23 cellular contexts compared by ENCODE assay signal in the genomic region with DNA sequence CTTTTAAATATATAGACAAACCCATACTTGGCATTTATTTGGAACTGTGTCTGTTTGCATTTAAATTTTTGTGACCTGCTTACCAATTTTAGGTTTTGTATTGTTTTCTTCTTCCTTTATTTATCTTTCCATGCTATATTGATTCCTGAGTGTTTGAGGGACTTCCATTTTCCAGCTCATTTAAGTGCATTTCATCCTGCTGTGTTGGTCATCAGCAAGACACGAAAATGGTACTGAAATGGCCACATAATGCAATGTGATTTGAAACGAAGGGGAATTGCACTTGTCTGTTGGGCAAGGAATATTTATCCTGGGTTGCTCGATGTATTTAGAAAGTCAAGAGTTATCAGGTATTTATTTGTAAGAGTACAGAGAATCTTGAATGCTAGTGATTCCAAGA.
DNase-seq lines count a peak whose midpoint lies in the region; ATAC-seq, FAIRE-seq and TF ChIP-seq lines count a peak whose summit lies in the region.
"Had no signal": no experiment of that assay in that cellular context is flagged by ENCODE, and none has a peak within 500 bp of the region (broad histone marks: within the 10 kb centered on the region; RNA-seq: fewer than 3 reads in every experiment).

No MANE protein-coding gene starts in this region.

- no peaks in the 10 kb centered on the region for H3F3A ChIP-seq in neural cell (ENCODE audit: insufficient read depth, low read length, poor library complexity, severe bottlenecking)

- H3K36me3 ChIP-seq in neural cell (ENCODE audit: insufficient read depth, low read length), result no peaks in the 10 kb centered on the region
- H3K36me3 ChIP-seq: BLaER1 had no signal

- intact Hi-C loops in activated CD8-positive, alpha-beta T cell treated with anti-CD3 and anti-CD28 coated beads for 36 hours (cut with micrococcal nuclease), result no loop called here

- no peak overlapping the region for H3K27ac ChIP-seq in neural cell (ENCODE audit: low read length)
- H3K27ac ChIP-seq: 22Rv1, BLaER1, C4-2B had no signal

- no peak overlapping the region for H3K4me2 ChIP-seq in neural cell (ENCODE audit: low read length)
- H3K4me2 ChIP-seq: BLaER1, GM23338 had no signal

- POLR2A ChIA-PET in activated CD8-positive, alpha-beta T cell treated with anti-CD3 and anti-CD28 coated beads for 36 hours (lab: Charles Lee), result no interaction called here

- H3K27me3 Mint-ChIP-seq in activated CD8-positive, alpha-beta T cell treated with anti-CD3 and anti-CD28 coated beads for 36 hours, result no peaks in the 10 kb centered on the region
- H3K27me3 Mint-ChIP-seq: B cell; CD4-positive, CD25-positive, alpha-beta regulatory T cell had no signal

- CTCF ChIA-PET in activated CD8-positive, alpha-beta T cell treated with anti-CD3 and anti-CD28 coated beads for 36 hours (lab: Charles Lee), result no interaction called here

- ATAC-seq in activated CD8-positive, alpha-beta T cell treated with anti-CD3 and anti-CD28 coated beads for 36 hours, result no peak
- ATAC-seq: CD8-positive, alpha-beta T cell; GM23338; HCT116 had no signal

- no peak overlapping the region for H3K4me3 ChIP-seq in neural cell (ENCODE audit: low read length)
- H3K4me3 ChIP-seq: BLaER1, GM23338 had no signal

- no peaks in the 10 kb centered on the region for H3K9me3 Mint-ChIP-seq in activated CD8-positive, alpha-beta T cell treated with anti-CD3 and anti-CD28 coated beads for 36 hours
- H3K9me3 Mint-ChIP-seq: CD8-positive, alpha-beta T cell; GM23338 had no signal

- TF ChIP-seq CTCF in neural cell (IDR thresholded peaks at IDR 0.05; ENCODE audit: poor library complexity, severe bottlenecking), result no peak
- TF ChIP-seq CTCF in activated CD8-positive, alpha-beta T cell treated with anti-CD3 and anti-CD28 coated beads for 36 hours (IDR thresholded peaks at IDR 0.05), result no peak

- no peak overlapping the region for H3K4me3 Mint-ChIP-seq in activated CD8-positive, alpha-beta T cell treated with anti-CD3 and anti-CD28 coated beads for 36 hours
- H3K4me3 Mint-ChIP-seq: B cell; CD4-positive, CD25-positive, alpha-beta regulatory T cell; CD8-positive, alpha-beta T cell; GM23338; H9 had no signal

- no peak for TF ChIP-seq EP300 in neural cell (conservative IDR thresholded peaks at IDR 0.05; ENCODE audit: poor library complexity, severe bottlenecking)

- H3K9ac ChIP-seq in neural cell (ENCODE audit: low read length), result no peak overlapping the region
- H3K9ac ChIP-seq: BLaER1 had no signal

- no peaks in the 10 kb centered on the region for H3K27me3 ChIP-seq in neural cell (ENCODE audit: insufficient read depth, low read depth, low read length)
- H3K27me3 ChIP-seq: BLaER1 had no signal

- no peaks in the 10 kb centered on the region for H3K9me3 ChIP-seq in neural cell (ENCODE audit: low read length)
- H3K9me3 ChIP-seq: BLaER1, Caco-2 had no signal

- H3K79me2 ChIP-seq in neural cell (replicated peaks; ENCODE audit: insufficient read depth, low read length), result no peaks in the 10 kb centered on the region

- FAIRE-seq in HTR-8/SVneo (lab: Jason Lieb, UNC), result peak; percentile 38
- FAIRE-seq: A204.1, GM12891, GM18507 had no signal

- H3K9me2 ChIP-seq in neural cell (ENCODE audit: insufficient read depth, low read length), result no peaks in the 10 kb centered on the region

- no peaks in the 10 kb centered on the region for H3K36me3 Mint-ChIP-seq in activated CD8-positive, alpha-beta T cell treated with anti-CD3 and anti-CD28 coated beads for 36 hours (ENCODE audit: low read depth)
- H3K36me3 Mint-ChIP-seq: CD4-positive, CD25-positive, alpha-beta regulatory T cell; CD8-positive, alpha-beta T cell had no signal

- H3K4me1 Mint-ChIP-seq in activated CD8-positive, alpha-beta T cell treated with anti-CD3 and anti-CD28 coated beads for 36 hours (ENCODE audit: low read depth), result no peaks in the 10 kb centered on the region
- H3K4me1 Mint-ChIP-seq: B cell had no signal

- no peak overlapping the region for H2AFZ ChIP-seq in neural cell (ENCODE audit: low read depth, low read length)
- H2AFZ ChIP-seq: GM23338 had no signal

- TF ChIP-seq RAD21 in neural cell (conservative IDR thresholded peaks at IDR 0.05), result no peak

- no peak overlapping the region for H3K27ac Mint-ChIP-seq in activated CD8-positive, alpha-beta T cell treated with anti-CD3 and anti-CD28 coated beads for 36 hours
- H3K27ac Mint-ChIP-seq: B cell; CD4-positive, CD25-positive, alpha-beta regulatory T cell; CD8-positive, alpha-beta T cell; GM23338; H9 had no signal

- peak; percentile 6 for DNase-seq in DMS53 (lab: John Stamatoyannopoulos, UW)
- DNase-seq in DMS53 treated with DMSO at 0.1 percent for 48 hours (lab: John Stamatoyannopoulos, UW; ENCODE audit: unreplicated experiment), result no peak
- DNase-seq in HTR-8/SVneo (ENCODE audit: insufficient read length, low spot score), result no peak
- peak; percentile 57 for DNase-seq in NCI-H345 treated with DMSO at 0.1 percent for 48 hours (lab: John Stamatoyannopoulos, UW; ENCODE audit: unreplicated experiment)
- no peak for DNase-seq in activated CD8-positive, alpha-beta T cell treated with anti-CD3 and anti-CD28 coated beads for 36 hours
- DNase-seq in NCI-H446 treated with DMSO at 0.1 percent for 48 hours (lab: John Stamatoyannopoulos, UW), result no peak
- DNase-seq: Caco-2; CD4-positive, CD25-positive, alpha-beta regulatory T cell; CD8-positive, alpha-beta T cell; DMS153; DMS79 treated with DMSO at 0.1 percent for 48 hours; GF-D8; H9 had no signal

- no peaks in the 10 kb centered on the region for H4K20me1 ChIP-seq in neural cell (ENCODE audit: insufficient read depth)
- H4K20me1 ChIP-seq: BLaER1 had no signal

TF ChIP-seq in neural cell, 6 proteins besides CTCF, POLR2A, EP300 and RAD21:
- TF ChIP-seq TAF1 (IDR thresholded peaks at IDR 0.05; ENCODE audit: low read depth) (no peak), POLR2AphosphoS5 (IDR thresholded peaks at IDR 0.05) (peak; percentile 60)
- TF ChIP-seq, protein P1, sequence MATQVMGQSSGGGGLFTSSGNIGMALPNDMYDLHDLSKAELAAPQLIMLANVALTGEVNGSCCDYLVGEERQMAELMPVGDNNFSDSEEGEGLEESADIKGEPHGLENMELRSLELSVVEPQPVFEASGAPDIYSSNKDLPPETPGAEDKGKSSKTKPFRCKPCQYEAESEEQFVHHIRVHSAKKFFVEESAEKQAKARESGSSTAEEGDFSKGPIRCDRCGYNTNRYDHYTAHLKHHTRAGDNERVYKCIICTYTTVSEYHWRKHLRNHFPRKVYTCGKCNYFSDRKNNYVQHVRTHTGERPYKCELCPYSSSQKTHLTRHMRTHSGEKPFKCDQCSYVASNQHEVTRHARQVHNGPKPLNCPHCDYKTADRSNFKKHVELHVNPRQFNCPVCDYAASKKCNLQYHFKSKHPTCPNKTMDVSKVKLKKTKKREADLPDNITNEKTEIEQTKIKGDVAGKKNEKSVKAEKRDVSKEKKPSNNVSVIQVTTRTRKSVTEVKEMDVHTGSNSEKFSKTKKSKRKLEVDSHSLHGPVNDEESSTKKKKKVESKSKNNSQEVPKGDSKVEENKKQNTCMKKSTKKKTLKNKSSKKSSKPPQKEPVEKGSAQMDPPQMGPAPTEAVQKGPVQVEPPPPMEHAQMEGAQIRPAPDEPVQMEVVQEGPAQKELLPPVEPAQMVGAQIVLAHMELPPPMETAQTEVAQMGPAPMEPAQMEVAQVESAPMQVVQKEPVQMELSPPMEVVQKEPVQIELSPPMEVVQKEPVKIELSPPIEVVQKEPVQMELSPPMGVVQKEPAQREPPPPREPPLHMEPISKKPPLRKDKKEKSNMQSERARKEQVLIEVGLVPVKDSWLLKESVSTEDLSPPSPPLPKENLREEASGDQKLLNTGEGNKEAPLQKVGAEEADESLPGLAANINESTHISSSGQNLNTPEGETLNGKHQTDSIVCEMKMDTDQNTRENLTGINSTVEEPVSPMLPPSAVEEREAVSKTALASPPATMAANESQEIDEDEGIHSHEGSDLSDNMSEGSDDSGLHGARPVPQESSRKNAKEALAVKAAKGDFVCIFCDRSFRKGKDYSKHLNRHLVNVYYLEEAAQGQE (IDR thresholded peaks at IDR 0.05; ENCODE audit: borderline replicate concordance), result peak; percentile 94

Comparison
In these comparisons a context has a peak if more than half of its experiments do, and no peak if none do; other contexts are left out.
1. DNase-seq: peak in DMS53 (single experiment) and NCI-H345 treated with DMSO at 0.1 percent for 48 hours (single experiment); none in DMS53 treated with DMSO at 0.1 percent for 48 hours (single experiment), HTR-8/SVneo (single experiment), activated CD8-positive, alpha-beta T cell treated with anti-CD3 and anti-CD28 coated beads for 36 hours (single experiment) and NCI-H446 treated with DMSO at 0.1 percent for 48 hours (single experiment).